8 cellular contexts compared by ENCODE assay signal in the genomic region with DNA sequence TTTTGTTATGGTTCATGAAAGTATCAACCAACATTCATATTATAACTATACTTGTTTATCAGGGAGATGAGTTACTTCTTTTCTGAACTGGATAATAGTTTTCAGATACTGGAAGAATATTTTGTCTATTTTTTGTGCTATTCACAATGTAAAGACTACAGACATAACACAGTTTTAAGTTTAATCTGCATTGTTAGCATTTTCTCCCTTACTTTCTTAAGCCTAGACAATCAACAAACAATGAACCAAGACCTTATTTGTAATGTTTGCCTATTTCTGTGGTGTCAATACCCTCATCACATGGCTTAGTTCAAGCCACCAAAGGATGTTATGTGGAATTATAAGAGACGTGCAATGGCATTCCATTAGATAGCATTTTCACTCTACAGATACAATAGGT.
"Had no signal": no experiment of that assay in that cellular context is flagged by ENCODE, and none has a peak within 500 bp of the region (broad histone marks: within the 10 kb centered on the region; RNA-seq: fewer than 3 reads in every experiment).

No MANE protein-coding gene starts in this region.

- DNase-seq: GDM1, GF-D8 had no signal

- ATAC-seq: GM12878 had no signal

- H3K4me3 ChIP-seq: GM12878 had no signal

- FAIRE-seq: G401.6, GM12878, GM12891, GM12892, GM18507, GM19239 had no signal
